13 cellular contexts compared by ENCODE assay signal in the genomic region with DNA sequence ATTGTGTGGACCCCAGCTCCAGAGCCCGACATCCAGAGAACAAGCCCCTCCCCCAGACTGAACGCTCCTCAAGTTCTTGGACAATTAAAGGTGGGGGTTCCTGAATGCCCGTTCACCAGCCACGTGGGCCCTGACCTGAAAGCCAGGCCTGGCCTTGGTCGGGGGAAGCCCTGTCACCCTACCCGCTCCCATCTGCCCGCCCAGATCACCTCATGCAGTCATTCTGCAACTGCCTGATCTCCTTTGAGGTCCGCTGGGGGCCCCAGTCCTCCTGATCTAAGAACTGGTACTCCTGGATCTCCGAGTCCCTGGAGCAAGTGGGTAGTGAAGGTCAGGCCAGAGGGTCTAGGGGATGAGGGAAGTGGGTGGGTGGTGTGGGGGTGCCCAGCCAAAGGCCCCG.
"Had no signal": no experiment of that assay in that cellular context is flagged by ENCODE, and none has a peak within 500 bp of the region (broad histone marks: within the 10 kb centered on the region; RNA-seq: fewer than 3 reads in every experiment).

No MANE protein-coding gene starts in this region.

- DNase-seq: activated CD4-positive, alpha-beta T cell treated with anti-CD3 and anti-CD28 coated beads, Interleukin-2, amount 10 ng/mL, durations not matched to agents 7 days and 5 days; activated CD4-positive, CD25-positive, alpha-beta regulatory T cell; anterior cingulate cortex; cerebellar nuclear complex; effector memory CD8-positive, alpha-beta T cell; foreskin keratinocyte; hypothalamus; midbrain; pancreas; stimulated activated CD4-positive, alpha-beta T cell treated with anti-CD3 and anti-CD28 coated beads, Interleukin-1b, Interleukin-23, amount 100 ng/mL, for 48 hours; thyroid gland had no signal

- H3K4me3 ChIP-seq: lung, pancreas, thyroid gland had no signal

- H3K27me3 ChIP-seq: foreskin keratinocyte, pancreas, thyroid gland had no signal

- H3K36me3 ChIP-seq: pancreas, thyroid gland had no signal

- H3K4me1 ChIP-seq: foreskin keratinocyte, pancreas, thyroid gland had no signal

- FAIRE-seq: pancreas, TTC549 had no signal

- H3K27ac ChIP-seq: foreskin keratinocyte, pancreas, thyroid gland had no signal

- H3K9me3 ChIP-seq: pancreas, thyroid gland had no signal
